ENCODE assay signal across 9 cellular contexts in genomic region chr11:73645972-73646631, GRCh38. TPM values are rescaled to one million over a fixed set of nuclear protein-coding genes. Genes with fewer than 3 reads are reported as not detected.
DNase-seq lines count a peak whose midpoint lies in the region; ATAC-seq and TF ChIP-seq lines count a peak whose summit lies in the region.
"Had no signal": no experiment of that assay in that cellular context is flagged by ENCODE, and none has a peak within 500 bp of the region (broad histone marks: within the 10 kb centered on the region; RNA-seq: fewer than 3 reads in every experiment).

PLEKHB1 (plus strand) TSS chr11:73646581; CDS start chr11:73646609, 28 bp downstream.

- no peak within 1 kb of the TSS for H3K9ac ChIP-seq in parathyroid adenoma

- peaks cover 21% of the 10 kb centered on the region for H3K27me3 ChIP-seq in left ventricle myocardium inferior (ENCODE audit: low read depth)
- H3K27me3 ChIP-seq in parathyroid adenoma (ENCODE audit: control insufficient read depth, insufficient read depth, low read length), result no peaks in the 10 kb centered on the region

- H3K36me3 ChIP-seq in left ventricle myocardium inferior, result no peaks in the 10 kb centered on the region
- no peaks in the 10 kb centered on the region for H3K36me3 ChIP-seq in parathyroid adenoma (ENCODE audit: control insufficient read depth, insufficient read depth, low read length)

- H3K4me3 ChIP-seq in left ventricle myocardium inferior (peak within 1 kb of the TSS; percentile 56), parathyroid adenoma (ENCODE audit: low read depth, low read length) (peak within 1 kb of the TSS; percentile 54)

- intact Hi-C loops in left ventricle myocardium inferior (cut with micrococcal nuclease), result no loop called here

- ATAC-seq in GM18907 (IDR thresholded peaks at IDR 0.05; ENCODE audit: unreplicated experiment), result no peak
- ATAC-seq in HG03457 (IDR thresholded peaks at IDR 0.05; ENCODE audit: unreplicated experiment), result no peak
- no peak for ATAC-seq in HG03175 (IDR thresholded peaks at IDR 0.05; ENCODE audit: unreplicated experiment)

- H3K79me2 ChIP-seq in parathyroid adenoma, result no peaks in the 10 kb centered on the region

- TF ChIP-seq CTCF in VCaP (conservative IDR thresholded peaks at IDR 0.05) (no peak), left ventricle myocardium inferior (IDR thresholded peaks at IDR 0.05; ENCODE audit: borderline replicate concordance) (no peak), parathyroid adenoma (IDR thresholded peaks at IDR 0.05) (no peak)

- peak; percentile 26 for DNase-seq in ELR (ENCODE audit: low read depth)
- DNase-seq in left ventricle myocardium inferior, result no peak
- no peak for DNase-seq in foreskin melanocyte
- DNase-seq: T-helper 9 cell had no signal

- peak within 1 kb of the TSS; percentile 19 for H2AFZ ChIP-seq in parathyroid adenoma

- peaks cover 18% of the 10 kb centered on the region for H3K4me1 ChIP-seq in left ventricle myocardium inferior
- no peaks in the 10 kb centered on the region for H3K4me1 ChIP-seq in parathyroid adenoma

- H3K4me2 ChIP-seq in parathyroid adenoma (ENCODE audit: low read length), result peak within 1 kb of the TSS; percentile 68

- H3K9me3 ChIP-seq in left ventricle myocardium inferior (replicated peaks) (no peaks in the 10 kb centered on the region), parathyroid adenoma (ENCODE audit: control insufficient read depth, low read length) (no peaks in the 10 kb centered on the region)

- H3K27ac ChIP-seq in VCaP (peak within 1 kb of the TSS; percentile 47; the same call in 1 of the 2 replicates), left ventricle myocardium inferior (replicated peaks) (no peak within 1 kb of the TSS), parathyroid adenoma (no peak within 1 kb of the TSS)

RNA-seq across cellular contexts. Expression of gene PLEKHB1, which starts in this region (rescaled TPM):
- 22.4 TPM for total RNA-seq in left ventricle myocardium inferior
